In the genomic region with DNA sequence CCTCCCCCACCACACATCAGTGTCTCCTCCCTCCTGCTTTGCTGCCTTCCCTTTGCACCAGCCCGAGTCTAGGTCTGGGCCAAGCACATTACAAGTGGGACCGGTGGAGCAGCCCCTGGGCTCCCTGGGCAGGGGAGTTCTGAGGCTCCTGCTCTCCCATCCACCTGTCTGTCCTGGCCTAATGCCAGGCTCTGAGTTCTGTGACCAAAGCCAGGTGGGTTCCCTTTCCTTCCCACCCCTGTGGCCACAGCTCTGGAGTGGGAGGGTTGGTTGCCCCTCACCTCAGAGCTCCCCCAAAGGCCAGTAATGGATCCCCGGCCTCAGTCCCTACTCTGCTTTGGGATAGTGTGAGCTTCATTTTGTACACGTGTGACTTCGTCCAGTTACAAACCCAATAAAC, we compare ENCODE assay signal across 1 cellular context.
A peak's percentile ranks its signal among the peaks of the same experiment; 100 is the strongest.
TF ChIP-seq lines count a peak whose summit lies in the region.

No MANE protein-coding gene starts in this region.

TF ChIP-seq in HepG2, 621 proteins besides CTCF, POLR2A, EP300 and RAD21:
- no peak for TF ChIP-seq ZNF296 (CRISPR knock-in tag; conservative IDR thresholded peaks at IDR 0.05)
- TF ChIP-seq AGO2 (optimal IDR thresholded peaks at IDR 0.05; ENCODE audit: low read depth, low read length), result peak; percentile 24
TF ChIP-seq in HepG2: peak in this region for 1.
